1 cellular context compared by ENCODE assay signal in genomic region chr5:74173260-74173659, GRCh38.
TF ChIP-seq lines count a peak whose summit lies in the region.

No MANE protein-coding gene starts in this region.

TF ChIP-seq in HepG2, 621 proteins besides CTCF, POLR2A, EP300 and RAD21 (continued from another document):
- no peak for TF ChIP-seq ZNF484 (CRISPR knock-in tag; IDR thresholded peaks at IDR 0.05; ENCODE audit: borderline replicate concordance, low read depth)
- TF ChIP-seq, protein P1, sequence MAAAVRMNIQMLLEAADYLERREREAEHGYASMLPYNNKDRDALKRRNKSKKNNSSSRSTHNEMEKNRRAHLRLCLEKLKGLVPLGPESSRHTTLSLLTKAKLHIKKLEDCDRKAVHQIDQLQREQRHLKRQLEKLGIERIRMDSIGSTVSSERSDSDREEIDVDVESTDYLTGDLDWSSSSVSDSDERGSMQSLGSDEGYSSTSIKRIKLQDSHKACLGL (CRISPR knock-in tag; IDR thresholded peaks at IDR 0.05) = no peak
- TF ChIP-seq ZNF232 (CRISPR knock-in tag; IDR thresholded peaks at IDR 0.05; ENCODE audit: borderline replicate concordance) = no peak
- TF ChIP-seq HBP1 (CRISPR knock-in tag; IDR thresholded peaks at IDR 0.05; ENCODE audit: low read depth) = no peak
